1 cellular context compared by ENCODE assay signal in the genomic region with DNA sequence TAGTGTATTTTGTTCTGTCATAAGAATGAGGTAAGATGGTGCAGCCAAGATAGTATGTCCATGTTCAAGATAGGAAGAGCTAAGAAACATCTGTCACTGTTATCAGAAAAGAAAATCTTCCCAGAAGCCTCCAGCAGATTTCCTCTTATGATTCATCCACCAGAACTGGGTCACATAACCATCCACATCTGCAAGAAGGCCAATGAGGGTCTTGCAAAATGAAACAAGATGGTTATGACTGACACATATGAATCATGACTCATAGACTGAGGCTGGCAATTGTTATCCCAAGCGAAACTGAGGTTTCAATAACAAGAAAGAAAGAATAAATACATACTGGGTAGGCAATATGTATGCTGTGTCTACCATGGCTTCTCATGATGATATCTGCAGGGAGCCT.
TF ChIP-seq lines count a peak whose summit lies in the region.

No MANE protein-coding gene starts in this region.

TF ChIP-seq in GM12878, 131 proteins besides CTCF, POLR2A, EP300 and RAD21:
- TF ChIP-seq, protein P1, sequence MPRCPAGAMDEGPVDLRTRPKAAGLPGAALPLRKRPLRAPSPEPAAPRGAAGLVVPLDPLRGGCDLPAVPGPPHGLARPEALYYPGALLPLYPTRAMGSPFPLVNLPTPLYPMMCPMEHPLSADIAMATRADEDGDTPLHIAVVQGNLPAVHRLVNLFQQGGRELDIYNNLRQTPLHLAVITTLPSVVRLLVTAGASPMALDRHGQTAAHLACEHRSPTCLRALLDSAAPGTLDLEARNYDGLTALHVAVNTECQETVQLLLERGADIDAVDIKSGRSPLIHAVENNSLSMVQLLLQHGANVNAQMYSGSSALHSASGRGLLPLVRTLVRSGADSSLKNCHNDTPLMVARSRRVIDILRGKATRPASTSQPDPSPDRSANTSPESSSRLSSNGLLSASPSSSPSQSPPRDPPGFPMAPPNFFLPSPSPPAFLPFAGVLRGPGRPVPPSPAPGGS (IDR thresholded peaks at IDR 0.05; ENCODE audit: borderline replicate concordance, insufficient read depth, low read depth, low read length, poor library complexity, severe bottlenecking): no peak
- no peak for TF ChIP-seq KLF5 (IDR thresholded peaks at IDR 0.05; ENCODE audit: partially characterized antibody)
- TF ChIP-seq, protein P2, sequence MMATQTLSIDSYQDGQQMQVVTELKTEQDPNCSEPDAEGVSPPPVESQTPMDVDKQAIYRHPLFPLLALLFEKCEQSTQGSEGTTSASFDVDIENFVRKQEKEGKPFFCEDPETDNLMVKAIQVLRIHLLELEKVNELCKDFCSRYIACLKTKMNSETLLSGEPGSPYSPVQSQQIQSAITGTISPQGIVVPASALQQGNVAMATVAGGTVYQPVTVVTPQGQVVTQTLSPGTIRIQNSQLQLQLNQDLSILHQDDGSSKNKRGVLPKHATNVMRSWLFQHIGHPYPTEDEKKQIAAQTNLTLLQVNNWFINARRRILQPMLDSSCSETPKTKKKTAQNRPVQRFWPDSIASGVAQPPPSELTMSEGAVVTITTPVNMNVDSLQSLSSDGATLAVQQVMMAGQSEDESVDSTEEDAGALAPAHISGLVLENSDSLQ (IDR thresholded peaks at IDR 0.05): peak; percentile 59
- no peak for TF ChIP-seq SREBF1 (IDR thresholded peaks at IDR 0.05; ENCODE audit: low read length)
- TF ChIP-seq JUNB (IDR thresholded peaks at IDR 0.05): peak; percentile 22; the same call in 1 of the 2 replicates
